In the genomic region with DNA sequence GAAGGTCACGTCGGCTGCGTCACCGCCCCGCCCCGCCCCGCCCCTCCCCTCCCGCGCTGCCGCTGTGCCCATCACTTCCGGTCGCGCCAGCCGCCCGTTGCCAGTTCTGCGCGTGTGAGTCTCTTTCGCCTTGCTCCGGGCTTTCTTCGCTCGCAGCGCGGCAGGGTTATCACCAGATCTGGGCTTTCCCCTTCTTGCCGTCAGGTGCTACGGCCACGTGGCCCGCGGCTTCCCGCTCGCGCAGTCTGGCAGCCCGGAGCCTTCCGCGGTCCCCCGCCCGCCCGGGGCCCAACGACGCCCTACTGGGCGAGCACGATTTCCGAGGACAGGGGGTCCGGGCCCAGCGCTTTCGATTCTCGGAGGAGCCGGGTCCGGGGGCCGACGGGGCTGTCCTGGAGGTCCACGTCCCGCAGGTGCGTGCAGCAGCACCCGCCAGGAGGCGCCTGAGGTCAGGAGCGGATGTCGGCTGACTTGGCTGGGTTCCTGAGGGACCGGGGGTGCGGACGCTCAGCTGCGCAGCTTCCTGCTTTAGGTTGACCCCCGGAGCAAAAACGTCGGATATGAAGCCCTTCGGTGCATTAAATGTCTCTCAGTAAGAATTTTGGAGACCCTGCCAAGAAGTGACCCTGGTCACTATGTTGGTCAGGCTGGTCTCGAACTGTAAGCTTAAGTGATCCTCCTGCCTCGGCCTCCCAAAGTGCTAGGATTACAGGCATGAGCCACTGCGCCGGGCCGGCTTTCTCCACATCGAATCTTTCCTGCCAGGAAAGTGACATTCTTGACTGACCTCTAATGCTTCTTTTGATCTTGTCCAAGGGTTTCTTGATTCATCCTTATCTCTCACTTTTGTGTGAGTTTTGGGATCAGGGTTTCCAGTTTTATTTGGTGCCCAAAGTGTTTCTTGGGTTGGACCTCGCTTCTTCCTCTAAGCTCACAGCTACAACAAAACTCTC, we compare ENCODE assay signal across 8 cellular contexts. TPM values are rescaled to one million over a fixed set of nuclear protein-coding genes. Genes with fewer than 3 reads are reported as not detected.
A peak's percentile ranks its signal among the peaks of the same experiment; 100 is the strongest.
DNase-seq lines count a peak whose midpoint lies in the region; ATAC-seq, FAIRE-seq and TF ChIP-seq lines count a peak whose summit lies in the region.

A gene with protein sequence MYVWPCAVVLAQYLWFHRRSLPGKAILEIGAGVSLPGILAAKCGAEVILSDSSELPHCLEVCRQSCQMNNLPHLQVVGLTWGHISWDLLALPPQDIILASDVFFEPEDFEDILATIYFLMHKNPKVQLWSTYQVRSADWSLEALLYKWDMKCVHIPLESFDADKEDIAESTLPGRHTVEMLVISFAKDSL (plus strand): TSS at position 74 of the 953 bp plus-strand sequence. CDS start 2,872 bp downstream, outside the sequence.

- TF ChIP-seq POLR2A in A549 (IDR thresholded peaks at IDR 0.05; ENCODE audit: low read length): peak; percentile 74

- CTCF ChIA-PET in A549 (lab: Yijun Ruan, JAX): interaction anchor here (0.6 to 26.0 kb wide), 23 partner anchors 9 to 382 kb away, joined by 3 to 456 read pairs (median 4); partner anchors contain the start of genes MFSD11, MGAT5B and MXRA7

- H3K18ac ChIP-seq in mesenchymal stem cell (ENCODE audit: low read depth in 1 of 2, low read length in 2 of 2): peak within 1 kb of the TSS; percentile 99

- peak within 1 kb of the TSS; percentile 97 for H2BK5ac ChIP-seq in mesenchymal stem cell (ENCODE audit: low read depth, low read length, poor library complexity, severe bottlenecking)

- FAIRE-seq in A549 (lab: Jason Lieb, UNC) (no peak), GM18507 (lab: Jason Lieb, UNC) (peak; percentile 69)

- H2AFZ ChIP-seq in mesenchymal stem cell (ENCODE audit: low read depth, low read length): peak within 1 kb of the TSS; percentile 89

- peaks cover 24 to 52% of the 10 kb centered on the region in 2 experiments for H3K36me3 ChIP-seq in mesenchymal stem cell (ENCODE audit: control insufficient read depth in 1 of 2, insufficient read depth in 2 of 2, low read depth in 1 of 2, low read length in 2 of 2)

- H2BK15ac ChIP-seq in mesenchymal stem cell (ENCODE audit: low read depth, poor library complexity, severe bottlenecking): peak within 1 kb of the TSS; percentile 94

- TF ChIP-seq RAD21 in A549 (conservative IDR thresholded peaks at IDR 0.05 in 1 of 2, IDR thresholded peaks at IDR 0.05 in 1 of 2): peak; percentile 20 to 60; a peak in 3 of 5 replicates

- peak; percentile 81 to 90 for DNase-seq in A549 (ENCODE audit: low read depth in 1 of 2, low spot score in 1 of 2)
- peak; percentile 49 for DNase-seq in GM18507 (ENCODE audit: extremely low spot score, insufficient read length, low read depth)
- peak; percentile 89 for DNase-seq in NCI-H2196 (lab: John Stamatoyannopoulos, UW; ENCODE audit: unreplicated experiment)
- peak; percentile 83 to 84 for DNase-seq in activated CD4-positive, alpha-beta T cell treated with anti-CD3 and anti-CD28 coated beads, Interleukin-2, amount 50 U/mL, for 48 hours
- DNase-seq in effector CD4-positive, alpha-beta T cell: peak; percentile 92
- peak; percentile 82 for DNase-seq in mesenchymal stem cell
- peak; percentile 60 to 71 for DNase-seq in stimulated activated CD8-positive, alpha-beta memory T cell treated with anti-CD3 and anti-CD28 coated beads, Interleukin-2, amount 100 ng/mL, for 48 hours (ENCODE audit: low read depth in 2 of 2)

- H3K4me3 ChIP-seq in A549 (peak within 1 kb of the TSS; percentile 97), mesenchymal stem cell (ENCODE audit: insufficient read depth in 1 of 2, low read depth in 1 of 2, low read length in 2 of 2) (peak within 1 kb of the TSS; percentile 97 to 99)

- no peaks in the 10 kb centered on the region for H3K27me3 ChIP-seq in mesenchymal stem cell (ENCODE audit: control insufficient read depth in 1 of 2, insufficient read depth in 1 of 2, low read length in 2 of 2)

- H4K8ac ChIP-seq in mesenchymal stem cell (ENCODE audit: low read length): peak within 1 kb of the TSS; percentile 97

- no peak for TF ChIP-seq EP300 in A549 (IDR thresholded peaks at IDR 0.05)

- POLR2A ChIA-PET in A549 (lab: Yijun Ruan, JAX): interaction anchor here (1.0 to 3.8 kb wide), 7 partner anchors 9 to 170 kb away, joined by 3 to 12 read pairs (median 8); partner anchors contain the start of genes MFSD11, MXRA7 and SRSF2

- H3K27ac ChIP-seq in A549: peak within 1 kb of the TSS; percentile 93 to 99
- H3K27ac ChIP-seq in mesenchymal stem cell (ENCODE audit: low read length, poor library complexity, severe bottlenecking): peak within 1 kb of the TSS; percentile 99

- H3K9me3 ChIP-seq in A549 (no peaks in the 10 kb centered on the region), mesenchymal stem cell (ENCODE audit: control insufficient read depth, low read length) (no peaks in the 10 kb centered on the region)

- H3K4me2 ChIP-seq in A549 (peak within 1 kb of the TSS; percentile 90), mesenchymal stem cell (ENCODE audit: low read length, poor library complexity, severe bottlenecking) (peak within 1 kb of the TSS; percentile 96)

- peak within 1 kb of the TSS; percentile 66 to 80 for H2BK12ac ChIP-seq in mesenchymal stem cell (ENCODE audit: low read length in 2 of 2)

- peak within 1 kb of the TSS; percentile 79 to 100 for H3K23ac ChIP-seq in mesenchymal stem cell (ENCODE audit: low read length in 2 of 2)

- H3K9ac ChIP-seq in mesenchymal stem cell (ENCODE audit: low read length): peak within 1 kb of the TSS; percentile 94

- H3K4me1 ChIP-seq in A549 (peaks cover 17% of the 10 kb centered on the region), mesenchymal stem cell (ENCODE audit: control insufficient read depth, insufficient read depth, low read depth, low read length) (peaks cover 16% of the 10 kb centered on the region)

- peak within 1 kb of the TSS; percentile 95 to 97 for H3K14ac ChIP-seq in mesenchymal stem cell (ENCODE audit: low read length in 2 of 2)

- H4K91ac ChIP-seq in mesenchymal stem cell (ENCODE audit: low read length): peak within 1 kb of the TSS; percentile 98

- H2BK120ac ChIP-seq in mesenchymal stem cell (ENCODE audit: low read depth, low read length): peak within 1 kb of the TSS; percentile 89

- H3K79me1 ChIP-seq in mesenchymal stem cell (replicated peaks; ENCODE audit: low read length, poor library complexity, severe bottlenecking): peaks cover 4% of the 10 kb centered on the region

- peak within 1 kb of the TSS; percentile 98 for H3K4ac ChIP-seq in mesenchymal stem cell (ENCODE audit: low read depth in 1 of 2, low read length in 2 of 2)

- WGBS in A549 (ENCODE audit: missing lambda C conversion rate): 4% methylated on average over 30 of the region's 72 CpGs
- 4% methylated on average over 61 of the region's 72 CpGs for WGBS in mesenchymal stem cell

- TF ChIP-seq CTCF in A549 (IDR thresholded peaks at IDR 0.05): peak; percentile 76

- H2AK5ac ChIP-seq in mesenchymal stem cell (ENCODE audit: low read length, severe bottlenecking): peak within 1 kb of the TSS; percentile 70

- ATAC-seq in A549 (peak; percentile 66 to 67), HG02981 (IDR thresholded peaks at IDR 0.05; ENCODE audit: unreplicated experiment) (peak; percentile 39)

TF ChIP-seq in A549, 52 proteins besides CTCF, POLR2A, EP300 and RAD21 (continues in another document):
- no peak for TF ChIP-seq RNF2 (IDR thresholded peaks at IDR 0.05; ENCODE audit: borderline replicate concordance, low read depth)
- TF ChIP-seq SREBF2 (IDR thresholded peaks at IDR 0.05): no peak
- TF ChIP-seq RARB (CRISPR knock-in tag; IDR thresholded peaks at IDR 0.05): no peak
- TF ChIP-seq GATA3 (IDR thresholded peaks at IDR 0.05; ENCODE audit: borderline replicate concordance): no peak
- TF ChIP-seq RFX5 (IDR thresholded peaks at IDR 0.05): no peak
- TF ChIP-seq, protein P1, sequence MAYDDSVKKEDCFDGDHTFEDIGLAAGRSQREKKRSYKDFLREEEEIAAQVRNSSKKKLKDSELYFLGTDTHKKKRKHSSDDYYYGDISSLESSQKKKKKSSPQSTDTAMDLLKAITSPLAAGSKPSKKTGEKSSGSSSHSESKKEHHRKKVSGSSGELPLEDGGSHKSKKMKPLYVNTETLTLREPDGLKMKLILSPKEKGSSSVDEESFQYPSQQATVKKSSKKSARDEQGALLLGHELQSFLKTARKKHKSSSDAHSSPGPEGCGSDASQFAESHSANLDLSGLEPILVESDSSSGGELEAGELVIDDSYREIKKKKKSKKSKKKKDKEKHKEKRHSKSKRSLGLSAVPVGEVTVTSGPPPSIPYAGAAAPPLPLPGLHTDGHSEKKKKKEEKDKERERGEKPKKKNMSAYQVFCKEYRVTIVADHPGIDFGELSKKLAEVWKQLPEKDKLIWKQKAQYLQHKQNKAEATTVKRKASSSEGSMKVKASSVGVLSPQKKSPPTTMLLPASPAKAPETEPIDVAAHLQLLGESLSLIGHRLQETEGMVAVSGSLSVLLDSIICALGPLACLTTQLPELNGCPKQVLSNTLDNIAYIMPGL (CRISPR knock-in tag; IDR thresholded peaks at IDR 0.05; ENCODE audit: borderline replicate concordance): peak; percentile 68; the same call in 1 of the 2 replicates
- TF ChIP-seq RCOR1 (IDR thresholded peaks at IDR 0.05; ENCODE audit: low read depth, low read length): no peak
- 0 out of 2 replicates have a peak, but pooled peaks have one; percentile 52 for TF ChIP-seq TP53 (CRISPR knock-in tag; IDR thresholded peaks at IDR 0.05)
- TF ChIP-seq MAZ (IDR thresholded peaks at IDR 0.05; ENCODE audit: borderline replicate concordance, low read depth, low read length): no peak
- peak; percentile 81 for TF ChIP-seq E2F6 (IDR thresholded peaks at IDR 0.05; ENCODE audit: borderline replicate concordance, low read depth)
- TF ChIP-seq EHMT2 (IDR thresholded peaks at IDR 0.05; ENCODE audit: low read depth): no peak
- no peak for TF ChIP-seq ZC3H11A (IDR thresholded peaks at IDR 0.05)

RNA-seq across cellular contexts. Expression of the gene that starts here (rescaled TPM):
- polyA plus RNA-seq in A549 (2011; rRNA removed) (120 and 138 TPM in 2 replicates), A549 (2017; fragmentation: RNase III; extraction: RNeasy Plus Mini Kit Qiagen cat#74134 plus additional on column Dnase treatment) (64.6 to 67.2 TPM (median 64.9 TPM) in 3 replicates)
- 59.6 and 69.2 TPM in 2 replicates for polyA plus RNA-seq in A549 (2012; cell fraction: cytosol; rRNA removed)
- polyA plus RNA-seq in A549 (2012; cell fraction: nucleus; rRNA removed): 52.8 and 61.7 TPM in 2 replicates
- 22.2 and 33.0 TPM in 2 replicates for polyA minus RNA-seq in A549 (2011; rRNA and poly(A)+ RNA removed)
- 35.5 TPM for polyA plus RNA-seq in mesenchymal stem cell (2013, experiment 1 of 2)
- polyA plus RNA-seq in mesenchymal stem cell (2013, experiment 2 of 2): 38.7 TPM

Comparison
In these comparisons a context has a peak if more than half of its experiments do, and no peak if none do; other contexts are left out.
1. Peak in every context shown above with its lines: DNase-seq, ATAC-seq, H3K4me3 ChIP-seq and H3K27ac ChIP-seq.